ENCODE assay signal across 8 cellular contexts in the genomic region with DNA sequence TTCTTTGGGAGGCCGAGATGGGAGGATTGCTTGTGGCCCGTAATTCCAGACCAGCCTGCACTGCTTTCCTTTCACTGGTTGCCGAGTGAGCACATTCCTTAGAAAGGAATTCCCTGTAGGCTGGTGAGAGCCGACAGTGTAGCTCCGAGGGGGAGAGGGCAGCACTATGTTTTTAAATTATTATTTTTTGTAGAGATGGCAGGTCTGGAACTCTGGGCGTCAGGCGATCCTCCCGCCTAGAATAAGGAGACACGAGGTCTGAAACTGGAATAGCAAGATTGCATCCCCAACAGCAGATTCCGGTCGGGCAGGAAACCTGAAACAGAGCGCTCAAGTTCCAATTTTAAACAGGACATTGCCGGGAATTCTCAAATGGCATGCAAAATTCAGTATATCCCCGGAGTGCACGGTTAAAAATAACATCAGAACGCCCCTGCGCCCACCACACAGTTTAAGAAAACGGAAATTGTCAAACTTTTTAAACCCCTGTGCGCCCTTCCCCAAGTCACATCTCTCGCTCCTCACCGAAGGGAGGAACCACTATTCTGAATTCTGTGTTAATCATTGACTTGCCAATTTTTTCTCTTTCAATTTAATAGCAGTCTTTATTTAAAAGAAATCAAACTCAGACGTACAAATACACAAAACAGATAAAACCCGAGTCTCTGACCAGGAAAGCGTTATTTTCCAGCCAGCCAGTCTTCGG. TPM values are rescaled to one million over a fixed set of nuclear protein-coding genes. Genes with fewer than 3 reads are reported as not detected.
DNase-seq lines count a peak whose midpoint lies in the region; ATAC-seq and TF ChIP-seq lines count a peak whose summit lies in the region.

No MANE protein-coding gene starts in this region.

- no peaks in the 10 kb centered on the region for H3K27me3 ChIP-seq in NT2/D1 (ENCODE audit: insufficient read depth, insufficient read length)
- no peaks in the 10 kb centered on the region for H3K27me3 ChIP-seq in neutrophil
- H3K27me3 ChIP-seq in uterus: no peaks in the 10 kb centered on the region

- peak overlapping the region; percentile 93 for H3K4me3 Mint-ChIP-seq in activated T-helper 17 cell treated with anti-CD3 and anti-CD28 coated beads, Interleukin-2, amount 50 U/mL, for 72 hours

- ATAC-seq in HG03097 (IDR thresholded peaks at IDR 0.05; ENCODE audit: low FRiP score, unreplicated experiment) (peak; percentile 2), GM21576 (IDR thresholded peaks at IDR 0.05; ENCODE audit: unreplicated experiment) (no peak)
- peak; percentile 5 for ATAC-seq in activated T-helper 17 cell treated with anti-CD3 and anti-CD28 coated beads, Interleukin-2, amount 50 U/mL, for 72 hours (replicated peaks)

- no peaks in the 10 kb centered on the region for H3K9me3 Mint-ChIP-seq in activated T-helper 17 cell treated with anti-CD3 and anti-CD28 coated beads, Interleukin-2, amount 50 U/mL, for 72 hours

- H3K4me1 ChIP-seq in NT2/D1 (ENCODE audit: insufficient read depth, insufficient read length) (peaks cover 3% of the 10 kb centered on the region), neutrophil (ENCODE audit: control insufficient read depth in 1 of 2, insufficient read depth in 1 of 2, low read depth in 1 of 2, low read length in 1 of 2) (peaks cover 25 to 28% of the 10 kb centered on the region in 2 experiments), uterus (no peaks in the 10 kb centered on the region)

- peak overlapping the region; percentile 66 for H3K9ac ChIP-seq in NT2/D1 (ENCODE audit: insufficient read length, low read depth)

- peak overlapping the region; percentile 79 for H3K27ac ChIP-seq in neutrophil
- H3K27ac ChIP-seq in uterus: peak overlapping the region; percentile 89 to 98

- H3K9me3 ChIP-seq in NT2/D1 (ENCODE audit: insufficient read depth, low read length) (peaks cover 18% of the 10 kb centered on the region; the same call in 1 of the 2 replicates), neutrophil (no peaks in the 10 kb centered on the region), uterus (no peaks in the 10 kb centered on the region)

- peak overlapping the region; percentile 100 for H3K27ac Mint-ChIP-seq in activated T-helper 17 cell treated with anti-CD3 and anti-CD28 coated beads, Interleukin-2, amount 50 U/mL, for 72 hours

- no peaks in the 10 kb centered on the region for H3K27me3 Mint-ChIP-seq in activated T-helper 17 cell treated with anti-CD3 and anti-CD28 coated beads, Interleukin-2, amount 50 U/mL, for 72 hours

- intact Hi-C loops in uterus (cut with DNase I; ENCODE audit: low total_unique reads): no loop called here

- peaks cover 23% of the 10 kb centered on the region for H3K36me3 Mint-ChIP-seq in activated T-helper 17 cell treated with anti-CD3 and anti-CD28 coated beads, Interleukin-2, amount 50 U/mL, for 72 hours (ENCODE audit: low read depth)

- H3K4me3 ChIP-seq in NT2/D1 (ENCODE audit: insufficient read length, low read depth) (peak overlapping the region; percentile 24), neutrophil (ENCODE audit: low read depth in 1 of 2, low read length in 1 of 2) (peak overlapping the region; percentile 62 to 66), uterus (peak overlapping the region; percentile 54 to 62)

- no peak for TF ChIP-seq POLR2A in uterus (IDR thresholded peaks at IDR 0.05)

- no peak for TF ChIP-seq CTCF in neutrophil (IDR thresholded peaks at IDR 0.05)
- TF ChIP-seq CTCF in uterus (IDR thresholded peaks at IDR 0.05): no peak

- H3K36me3 ChIP-seq in NT2/D1 (ENCODE audit: insufficient read depth, insufficient read length, low read length) (no peaks in the 10 kb centered on the region), neutrophil (no peaks in the 10 kb centered on the region), uterus (no peaks in the 10 kb centered on the region)

- DNase-seq in GM03348 (ENCODE audit: low spot score) (peak; percentile 47), NT2/D1 (ENCODE audit: low read depth, low spot score) (peak; percentile 78), foreskin melanocyte (peak; percentile 66), uterus (peak; percentile 54 to 79)

- peaks cover 16% of the 10 kb centered on the region for H3K4me1 Mint-ChIP-seq in activated T-helper 17 cell treated with anti-CD3 and anti-CD28 coated beads, Interleukin-2, amount 50 U/mL, for 72 hours

RNA-seq across cellular contexts. Expression of gene RNU5B-1, which starts 0.6 kb away (rescaled TPM):
- 10 to 100 TPM in 1 of 2 donors, not detected in 1; 14.1 TPM for total RNA-seq in activated T-helper 17 cell treated with anti-CD3 and anti-CD28 coated beads, Interleukin-2, amount 50 U/mL, for 72 hours
- 10 to 100 TPM in 1 of 4 donors, not detected in 3; 34.0 TPM for total RNA-seq in uterus

RNA-seq across cellular contexts. Expression of gene RNU5A-1, which starts 8.0 kb away (rescaled TPM):
- total RNA-seq in activated T-helper 17 cell treated with anti-CD3 and anti-CD28 coated beads, Interleukin-2, amount 50 U/mL, for 72 hours: not detected
- total RNA-seq in uterus: not detected

RNA-seq across cellular contexts. Expression of gene PARP16, which starts 17.2 kb away (rescaled TPM):
- 10 to 100 TPM; 19.8 to 22.0 TPM for total RNA-seq in activated T-helper 17 cell treated with anti-CD3 and anti-CD28 coated beads, Interleukin-2, amount 50 U/mL, for 72 hours
- 10 to 100 TPM in 1 of 4 donors, 1 to 10 TPM in 3; 2.3 to 14.7 (median 6.5) TPM for total RNA-seq in uterus
